1 cellular context compared by ENCODE assay signal in genomic region chr17:38353668-38354067, GRCh38.
TF ChIP-seq lines count a peak whose summit lies in the region.

No MANE protein-coding gene starts in this region.

TF ChIP-seq in IMR-90, 13 proteins besides CTCF, POLR2A, EP300 and RAD21 (continued from another document):
- no peak for TF ChIP-seq USF2 (IDR thresholded peaks at IDR 0.05; ENCODE audit: low read depth, low read length)
- TF ChIP-seq SMC3 (IDR thresholded peaks at IDR 0.05; ENCODE audit: low read depth, low read length), result no peak
- TF ChIP-seq RFX5 (IDR thresholded peaks at IDR 0.05; ENCODE audit: low read depth, low read length), result no peak
- TF ChIP-seq MAFK (IDR thresholded peaks at IDR 0.05; ENCODE audit: low read depth, low read length), result no peak
- TF ChIP-seq RCOR1 (IDR thresholded peaks at IDR 0.05; ENCODE audit: insufficient replicate concordance, low read length), result no peak
- no peak for TF ChIP-seq FOS (IDR thresholded peaks at IDR 0.05; ENCODE audit: low read depth, low read length)
